9 cellular contexts compared by ENCODE assay signal in the genomic region with DNA sequence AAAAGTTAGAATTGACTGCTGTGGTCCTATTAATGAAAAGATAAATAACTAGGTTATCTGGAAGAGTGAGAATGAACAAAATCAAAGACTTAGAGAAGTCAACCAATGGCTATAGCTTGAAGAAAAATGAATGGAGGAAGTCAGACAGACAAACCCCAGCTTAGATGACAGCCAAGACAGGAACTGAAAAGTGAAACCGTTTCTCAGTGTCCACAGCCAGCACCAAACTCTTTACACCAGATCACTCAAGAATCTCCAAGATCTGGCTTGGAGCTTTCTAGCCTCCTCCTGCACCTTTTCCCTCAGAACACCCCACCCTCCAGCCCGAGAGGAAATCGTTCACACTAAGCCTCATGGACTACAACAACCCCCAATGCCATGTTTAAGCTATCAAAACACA.
DNase-seq lines count a peak whose midpoint lies in the region; ATAC-seq and TF ChIP-seq lines count a peak whose summit lies in the region.
"Had no signal": no experiment of that assay in that cellular context is flagged by ENCODE, and none has a peak within 500 bp of the region (broad histone marks: within the 10 kb centered on the region; RNA-seq: fewer than 3 reads in every experiment).

No MANE protein-coding gene starts in this region.

- peak overlapping the region; percentile 13 to 71 for H3K27ac Mint-ChIP-seq in T-cell
- H3K27ac Mint-ChIP-seq: brain had no signal

- TF ChIP-seq CTCF in GM10266 (IDR thresholded peaks at IDR 0.05; ENCODE audit: control insufficient read depth, insufficient read depth, low read depth, missing control alignments), result no peak

- DNase-seq in GM10266 (ENCODE audit: extremely low spot score) (peak; percentile 29), T-cell (no peak), NCI-H2107 treated with DMSO at 0.1 percent for 48 hours (lab: John Stamatoyannopoulos, UW; ENCODE audit: unreplicated experiment) (no peak), ecto neural progenitor cell (ENCODE audit: low spot score) (no peak), HCEC 1CT (no peak), NCI-H748 (lab: John Stamatoyannopoulos, UW; ENCODE audit: unreplicated experiment) (no peak)

- peak; percentile 82 for ATAC-seq in GM19351 (IDR thresholded peaks at IDR 0.05; ENCODE audit: unreplicated experiment)
- peak; percentile 81 for ATAC-seq in HG03039 (IDR thresholded peaks at IDR 0.05; ENCODE audit: unreplicated experiment)
- peak; percentile 54 to 63 (median 59) for ATAC-seq in T-cell (replicated peaks in 1 of 4)

- H3K36me3 Mint-ChIP-seq in T-cell, result peaks cover 65% of the 10 kb centered on the region

- peaks cover 48 to 54% (median 48%) of the 10 kb centered on the region in 3 donors for H3K4me1 Mint-ChIP-seq in T-cell
- H3K4me1 Mint-ChIP-seq: brain had no signal

- H3K9me3 Mint-ChIP-seq in T-cell, result no peaks in the 10 kb centered on the region
- H3K9me3 Mint-ChIP-seq: brain had no signal

- no peaks in the 10 kb centered on the region for H3K27me3 Mint-ChIP-seq in T-cell

- peak overlapping the region; percentile 4 to 45 (median 30) for H3K4me3 Mint-ChIP-seq in T-cell
- H3K4me3 Mint-ChIP-seq: brain had no signal

- CTCF ChIA-PET in T-cell (lab: Charles Lee), result interaction anchor here in 1 of 2 donors (0.5 to 1.2 kb wide), 4 partner anchors 15 to 1363 kb away, joined by 3 to 4 read pairs (median 3); no protein-coding TSS in a partner anchor

- POLR2A ChIA-PET in T-cell (lab: Charles Lee), result interaction anchor here in 1 of 2 donors (0.6 to 0.7 kb wide), 2 partner anchors 25 to 868 kb away, joined by 3 read pairs; no protein-coding TSS in a partner anchor
